In genomic region chr6:141482773-141483172, GRCh38 we compare ENCODE assay signal across 8 cellular contexts.
DNase-seq lines count a peak whose midpoint lies in the region; ATAC-seq and TF ChIP-seq lines count a peak whose summit lies in the region.

No MANE protein-coding gene starts in this region.

- H3K27me3 ChIP-seq in IMR-90 (ENCODE audit: control insufficient read depth, insufficient read depth, low read length) (no peaks in the 10 kb centered on the region), mesenchymal stem cell (ENCODE audit: control insufficient read depth in 1 of 2, insufficient read depth in 1 of 2, low read length in 2 of 2) (no peaks in the 10 kb centered on the region)

- H3K27me3 Mint-ChIP-seq in activated B cell treated with CpG ODN at 0.5 μM for 24 hours, result no peaks in the 10 kb centered on the region

- TF ChIP-seq RAD21 in IMR-90 (IDR thresholded peaks at IDR 0.05; ENCODE audit: low read length), result no peak

- H3K27ac Mint-ChIP-seq in activated B cell treated with CpG ODN at 0.5 μM for 24 hours, result peak overlapping the region; percentile 96

- H3K4me3 Mint-ChIP-seq in activated B cell treated with CpG ODN at 0.5 μM for 24 hours, result peak overlapping the region; percentile 78

- dilution Hi-C loops in IMR-90 (cut with HindIII; ENCODE audit: low sequenced_read_pairs, unreplicated experiment), result no loop called here

- H2BK20ac ChIP-seq in IMR-90 (ENCODE audit: low read depth, low read length), result peak overlapping the region; percentile 89

- in situ Hi-C loops in IMR-90 (cut with MboI; ENCODE audit: low sequenced_read_pairs), result no loop called here

- TF ChIP-seq CTCF in IMR-90 (conservative IDR thresholded peaks at IDR 0.05; ENCODE audit: low read depth, low read length) (no peak), activated B cell treated with CpG ODN at 0.5 μM for 24 hours (IDR thresholded peaks at IDR 0.05) (no peak)

- no peaks in the 10 kb centered on the region for H3K36me3 ChIP-seq in IMR-90 (ENCODE audit: control insufficient read depth, insufficient read depth, low read length)
- H3K36me3 ChIP-seq in mesenchymal stem cell (ENCODE audit: control insufficient read depth in 1 of 2, insufficient read depth in 2 of 2, low read depth in 1 of 2, low read length in 2 of 2), result no peaks in the 10 kb centered on the region

- BruUV-seq in IMR-90 (replicated peaks; lab: Mats Ljungman, UMichigan), result no TSS peak

- no peaks in the 10 kb centered on the region for H3K36me3 Mint-ChIP-seq in activated B cell treated with CpG ODN at 0.5 μM for 24 hours (ENCODE audit: low read depth)

- peak overlapping the region; percentile 37; the same call in 1 of the 2 replicates for H4K5ac ChIP-seq in IMR-90 (ENCODE audit: low read depth, low read length)

- peak overlapping the region; percentile 95 for H2BK120ac ChIP-seq in IMR-90 (ENCODE audit: low read depth, low read length)
- no peak overlapping the region for H2BK120ac ChIP-seq in mesenchymal stem cell (ENCODE audit: low read depth, low read length)

- H3K4ac ChIP-seq in IMR-90 (ENCODE audit: low read depth, low read length) (peak overlapping the region; percentile 79), mesenchymal stem cell (ENCODE audit: low read depth in 1 of 2, low read length in 2 of 2) (no peak overlapping the region)

- no peaks in the 10 kb centered on the region for H4K20me1 ChIP-seq in IMR-90 (ENCODE audit: insufficient read depth, low read length)

- H3K79me1 ChIP-seq in IMR-90 (ENCODE audit: low read depth in 1 of 2, low read length in 2 of 2), result no peaks in the 10 kb centered on the region
- H3K79me1 ChIP-seq in mesenchymal stem cell (replicated peaks; ENCODE audit: low read length, poor library complexity, severe bottlenecking), result no peaks in the 10 kb centered on the region

- H2BK5ac ChIP-seq in IMR-90 (ENCODE audit: low read depth, low read length, poor library complexity, severe bottlenecking) (peak overlapping the region; percentile 96), mesenchymal stem cell (ENCODE audit: low read depth, low read length, poor library complexity, severe bottlenecking) (no peak overlapping the region)

- intact Hi-C loops in IMR-90 (cut with micrococcal nuclease) (no loop called here), activated B cell treated with CpG ODN at 0.5 μM for 24 hours (cut with micrococcal nuclease) (loop anchor here (1.0 to 5.0 kb wide), 7 partner anchors 15 to 665 kb away; partner anchors contain the start of genes NMBR and VTA1)

- peak overlapping the region; percentile 47; the same call in 1 of the 2 replicates for H2AK5ac ChIP-seq in IMR-90 (ENCODE audit: low read depth, low read length)
- no peak overlapping the region for H2AK5ac ChIP-seq in mesenchymal stem cell (ENCODE audit: low read length, severe bottlenecking)

- CTCF ChIA-PET in IMR-90 (lab: Yijun Ruan, JAX), result no interaction called here
- CTCF ChIA-PET in activated B cell treated with CpG ODN at 0.5 μM for 24 hours (lab: Charles Lee), result interaction anchor here (0.8 to 2.8 kb wide), 3 partner anchors 13 to 92 kb away, joined by 3 to 11 read pairs (median 7); no protein-coding TSS in a partner anchor

- peak overlapping the region; percentile 62; the same call in 1 of the 2 replicates for H3K4me3 ChIP-seq in IMR-90 (ENCODE audit: insufficient read depth, low read depth, low read length)
- peak overlapping the region in 1 of 2 experiments; percentile 65 for H3K4me3 ChIP-seq in mesenchymal stem cell (ENCODE audit: insufficient read depth in 1 of 2, low read depth in 1 of 2, low read length in 2 of 2)

- peak; percentile 19 for ATAC-seq in IMR-90 (ENCODE audit: low read depth)
- ATAC-seq in activated B cell treated with CpG ODN at 0.5 μM for 24 hours (ENCODE audit: low read depth), result no peak
- ATAC-seq in HG03175 (IDR thresholded peaks at IDR 0.05; ENCODE audit: unreplicated experiment), result no peak
- no peak for ATAC-seq in HG03432 (IDR thresholded peaks at IDR 0.05; ENCODE audit: unreplicated experiment)

- peak overlapping the region; percentile 60; the same call in 1 of the 2 replicates for H3K56ac ChIP-seq in IMR-90 (ENCODE audit: extremely low read depth, insufficient read depth, low read length)

- peak overlapping the region; percentile 75 for H3K23ac ChIP-seq in IMR-90 (ENCODE audit: low read depth, low read length)
- H3K23ac ChIP-seq in mesenchymal stem cell (ENCODE audit: low read length in 2 of 2), result no peak overlapping the region

- no CpG with 5 or more reads among the region's 5 CpGs for WGBS in IMR-90 (ENCODE audit: extremely low coverage in 2 of 2, insufficient read length in 1 of 2), 2 experiments
- 95% methylated on average over 4 of the region's 5 CpGs for WGBS in mesenchymal stem cell

- peak overlapping the region; percentile 41; the same call in 1 of the 2 replicates for H3K9ac ChIP-seq in IMR-90 (ENCODE audit: low read depth, low read length)
- H3K9ac ChIP-seq in mesenchymal stem cell (ENCODE audit: low read length), result peak overlapping the region; percentile 90

- H4K8ac ChIP-seq in IMR-90 (ENCODE audit: low read depth in 2 of 2, low read length in 2 of 2), result peak overlapping the region; percentile 20 to 61; a peak in 2 of 4 replicates
- H4K8ac ChIP-seq in mesenchymal stem cell (ENCODE audit: low read length), result no peak overlapping the region

- H3K4me2 ChIP-seq in IMR-90 (ENCODE audit: low read depth, low read length) (peak overlapping the region; percentile 86), mesenchymal stem cell (ENCODE audit: low read length, poor library complexity, severe bottlenecking) (no peak overlapping the region)

- POLR2A ChIA-PET in IMR-90 (lab: Charles Lee; ENCODE audit: unreplicated experiment), result interaction anchor here (0.7 kb wide), 1 partner anchor 813 kb away, joined by 5 read pairs; no protein-coding TSS in a partner anchor
- POLR2A ChIA-PET in activated B cell treated with CpG ODN at 0.5 μM for 24 hours (lab: Charles Lee), result interaction anchor here (1.2 kb wide), 1 partner anchor 11 kb away, joined by 3 read pairs; no protein-coding TSS in a partner anchor

- H3K14ac ChIP-seq in IMR-90 (replicated peaks; ENCODE audit: low read depth, low read length), result peak overlapping the region; percentile 75
- H3K14ac ChIP-seq in mesenchymal stem cell (ENCODE audit: low read length in 2 of 2), result no peak overlapping the region

- DNase-seq in AML-193 (lab: John Stamatoyannopoulos, UW), result peak; percentile 28 to 49
- DNase-seq in IMR-90, result peak; percentile 20
- DNase-seq in activated B cell treated with CpG ODN at 0.5 μM for 24 hours, result no peak
- DNase-seq in mesenchymal stem cell, result no peak
- no peak for DNase-seq in NCI-H2196 (lab: John Stamatoyannopoulos, UW; ENCODE audit: unreplicated experiment)
- DNase-seq in stimulated activated CD4-positive, alpha-beta T cell treated with anti-CD3 and anti-CD28 coated beads, Interleukin-1b, Interleukin-23, amount 100 ng/mL, for 48 hours, result no peak

- H3K4me1 ChIP-seq in IMR-90 (ENCODE audit: control insufficient read depth, insufficient read depth, low read length), result peaks cover 2% of the 10 kb centered on the region; the same call in 1 of the 2 replicates
- peaks cover 1% of the 10 kb centered on the region for H3K4me1 ChIP-seq in mesenchymal stem cell (ENCODE audit: control insufficient read depth, insufficient read depth, low read depth, low read length)

- no peaks in the 10 kb centered on the region for H3K9me3 Mint-ChIP-seq in activated B cell treated with CpG ODN at 0.5 μM for 24 hours

- H2BK12ac ChIP-seq in mesenchymal stem cell (ENCODE audit: low read length in 2 of 2), result no peak overlapping the region

- H2AK9ac ChIP-seq in IMR-90 (replicated peaks; ENCODE audit: low read depth, low read length, poor library complexity), result no peak overlapping the region

- peak overlapping the region; percentile 46; the same call in 2 of the 3 replicates for H2BK15ac ChIP-seq in IMR-90 (ENCODE audit: low read depth, low read length)
- H2BK15ac ChIP-seq in mesenchymal stem cell (ENCODE audit: low read depth, poor library complexity, severe bottlenecking), result no peak overlapping the region

- H3K18ac ChIP-seq in IMR-90 (ENCODE audit: low read depth, low read length) (peak overlapping the region; percentile 77; the same call in 1 of the 2 replicates), mesenchymal stem cell (ENCODE audit: low read depth in 1 of 2, low read length in 2 of 2) (no peak overlapping the region)

- no peak for TF ChIP-seq POLR2A in IMR-90 (IDR thresholded peaks at IDR 0.05; ENCODE audit: low read depth, low read length)

- peak overlapping the region; percentile 70 for H2AFZ ChIP-seq in IMR-90 (replicated peaks; ENCODE audit: low read length, poor library complexity)
- no peak overlapping the region for H2AFZ ChIP-seq in mesenchymal stem cell (ENCODE audit: low read depth, low read length)

- H3K9me1 ChIP-seq in IMR-90 (ENCODE audit: insufficient read depth, low read length), result no peaks in the 10 kb centered on the region

- no peaks in the 10 kb centered on the region for H3K9me3 ChIP-seq in IMR-90 (ENCODE audit: control insufficient read depth, insufficient read depth, low read length)
- H3K9me3 ChIP-seq in mesenchymal stem cell (ENCODE audit: control insufficient read depth, low read length), result no peaks in the 10 kb centered on the region

- H3K4me1 Mint-ChIP-seq in activated B cell treated with CpG ODN at 0.5 μM for 24 hours, result peaks cover 47% of the 10 kb centered on the region

- peak overlapping the region; percentile 75 for H4K91ac ChIP-seq in IMR-90 (ENCODE audit: insufficient read depth, low read depth, low read length)
- no peak overlapping the region for H4K91ac ChIP-seq in mesenchymal stem cell (ENCODE audit: low read length)

- H3K27ac ChIP-seq in IMR-90 (ENCODE audit: insufficient read depth, low read length) (peak overlapping the region; percentile 6), mesenchymal stem cell (ENCODE audit: low read length, poor library complexity, severe bottlenecking) (peak overlapping the region; percentile 83)

TF ChIP-seq in IMR-90, 13 proteins besides CTCF, POLR2A, EP300 and RAD21:
- TF ChIP-seq RFX5 (IDR thresholded peaks at IDR 0.05; ENCODE audit: low read depth, low read length) (no peak), CHD1 (IDR thresholded peaks at IDR 0.05; ENCODE audit: low read depth, low read length) (no peak), NFE2L2 (IDR thresholded peaks at IDR 0.05; ENCODE audit: low read depth, low read length) (no peak), CEBPB (IDR thresholded peaks at IDR 0.05; ENCODE audit: low read depth, low read length) (no peak), MAZ (IDR thresholded peaks at IDR 0.05; ENCODE audit: borderline replicate concordance, low read depth, low read length) (no peak), MAFK (IDR thresholded peaks at IDR 0.05; ENCODE audit: low read depth, low read length) (no peak), MXI1 (IDR thresholded peaks at IDR 0.05; ENCODE audit: borderline replicate concordance, low read depth, low read length) (no peak)

Comparison
In these comparisons a context has a peak if more than half of its experiments do, and no peak if none do; other contexts are left out.
1. DNase-seq: peak in AML-193 (2 of 2) and IMR-90 (single experiment); none in activated B cell treated with CpG ODN at 0.5 μM for 24 hours (single experiment), mesenchymal stem cell (single experiment), NCI-H2196 (single experiment) and stimulated activated CD4-positive, alpha-beta T cell treated with anti-CD3 and anti-CD28 coated beads, Interleukin-1b, Interleukin-23, amount 100 ng/mL, for 48 hours (single experiment).